ENCODE assay signal across 8 cellular contexts in genomic region chr9:32550609-32551490, GRCh38. TPM values are rescaled to one million over a fixed set of nuclear protein-coding genes. Genes with fewer than 3 reads are reported as not detected.
DNase-seq lines count a peak whose midpoint lies in the region; ATAC-seq and TF ChIP-seq lines count a peak whose summit lies in the region.

No MANE protein-coding gene starts in this region.

- 0 to 1% methylated on average over 24 to 75 of the region's 75 CpGs for WGBS in lower leg skin, 2 donors

- peak overlapping the region; percentile 98 to 100 (median 99) for H3K27ac Mint-ChIP-seq in CD4-positive, CD25-positive, alpha-beta regulatory T cell
- H3K27ac Mint-ChIP-seq in activated CD4-positive, alpha-beta memory T cell treated with anti-CD3 and anti-CD28 coated beads for 36 hours = peak overlapping the region; percentile 100

- H3K36me3 ChIP-seq in CD4-positive, CD25-positive, alpha-beta regulatory T cell (ENCODE audit: control insufficient read depth, insufficient read depth, low read length) = no peaks in the 10 kb centered on the region

- H3K36me3 Mint-ChIP-seq in CD4-positive, CD25-positive, alpha-beta regulatory T cell = peaks cover 9% of the 10 kb centered on the region
- H3K36me3 Mint-ChIP-seq in activated CD4-positive, alpha-beta memory T cell treated with anti-CD3 and anti-CD28 coated beads for 36 hours = peaks cover 32% of the 10 kb centered on the region

- peak overlapping the region; percentile 92 to 99 (median 94) for H3K4me3 Mint-ChIP-seq in CD4-positive, CD25-positive, alpha-beta regulatory T cell
- H3K4me3 Mint-ChIP-seq in activated CD4-positive, alpha-beta memory T cell treated with anti-CD3 and anti-CD28 coated beads for 36 hours = peak overlapping the region; percentile 99

- ATAC-seq in CD4-positive, CD25-positive, alpha-beta regulatory T cell (ENCODE audit: low read depth in 2 of 2) = peak; percentile 82 to 83
- peak; percentile 59 for ATAC-seq in GM19438 (IDR thresholded peaks at IDR 0.05; ENCODE audit: low read depth, unreplicated experiment)
- ATAC-seq in HG03571 (IDR thresholded peaks at IDR 0.05; ENCODE audit: unreplicated experiment) = peak; percentile 66

- H3K4me3 ChIP-seq in CD4-positive, CD25-positive, alpha-beta regulatory T cell (ENCODE audit: low read depth, low read length) = peak overlapping the region; percentile 99
- peak overlapping the region; percentile 58 to 99 (median 89) for H3K4me3 ChIP-seq in dorsolateral prefrontal cortex
- H3K4me3 ChIP-seq in lower leg skin (ENCODE audit: low read depth, poor library complexity, severe bottlenecking) = peak overlapping the region; percentile 66

- H3K4me1 Mint-ChIP-seq in CD4-positive, CD25-positive, alpha-beta regulatory T cell = peaks cover 18 to 75% (median 51%) of the 10 kb centered on the region in 4 donors
- peaks cover 48% of the 10 kb centered on the region for H3K4me1 Mint-ChIP-seq in activated CD4-positive, alpha-beta memory T cell treated with anti-CD3 and anti-CD28 coated beads for 36 hours (ENCODE audit: low read depth)

- no peaks in the 10 kb centered on the region for H3K27me3 ChIP-seq in CD4-positive, CD25-positive, alpha-beta regulatory T cell (ENCODE audit: control insufficient read depth, insufficient read depth, low read length)
- no peaks in the 10 kb centered on the region for H3K27me3 ChIP-seq in dorsolateral prefrontal cortex

- intact Hi-C loops in activated CD4-positive, alpha-beta memory T cell treated with anti-CD3 and anti-CD28 coated beads for 36 hours (cut with micrococcal nuclease) = loop anchor here (1.0 to 10.0 kb wide), 6 partner anchors 25 to 714 kb away; partner anchors contain the start of genes ACO1, B4GALT1, BAG1 and CHMP5
- intact Hi-C loops in dorsolateral prefrontal cortex (cut with DNase I) = loop anchor here (2.0 kb wide), 2 partner anchors 22 to 24 kb away; partner anchors contain the start of genes RIGI (in 2 of the 2) and NDUFB6 (in 1 of the 2)
- intact Hi-C loops in lower leg skin (cut with DNase I; ENCODE audit: low total_unique reads) = no loop called here

- no peaks in the 10 kb centered on the region for H3K9me3 ChIP-seq in CD4-positive, CD25-positive, alpha-beta regulatory T cell (ENCODE audit: control insufficient read depth in 2 of 2, low read length in 2 of 2)

- peak; percentile 95 to 98 (median 96) for DNase-seq in CD4-positive, CD25-positive, alpha-beta regulatory T cell
- DNase-seq in NCI-H774 (lab: John Stamatoyannopoulos, UW) (peak; percentile 86), dorsolateral prefrontal cortex (peak; percentile 90 to 96 (median 94)), lower leg skin (ENCODE audit: low spot score in 2 of 2) (peak; percentile 89 to 98)
- DNase-seq in activated CD4-positive, alpha-beta memory T cell treated with anti-CD3 and anti-CD28 coated beads for 36 hours = peak; percentile 95
- DNase-seq in stimulated activated CD4-positive, alpha-beta T cell treated with anti-CD3 and anti-CD28 coated beads, Interleukin-4, amount 100 ng/mL, for 48 hours (ENCODE audit: low read depth in 2 of 2) = peak; percentile 85 to 86

- H3K27ac ChIP-seq in CD4-positive, CD25-positive, alpha-beta regulatory T cell (ENCODE audit: insufficient read depth, low read length, poor library complexity, severe bottlenecking) = peak overlapping the region; percentile 95
- peak overlapping the region; percentile 84 to 100 (median 98) for H3K27ac ChIP-seq in dorsolateral prefrontal cortex

- H3K9me3 Mint-ChIP-seq in CD4-positive, CD25-positive, alpha-beta regulatory T cell = no peaks in the 10 kb centered on the region
- H3K9me3 Mint-ChIP-seq in activated CD4-positive, alpha-beta memory T cell treated with anti-CD3 and anti-CD28 coated beads for 36 hours = no peaks in the 10 kb centered on the region

- POLR2A ChIA-PET in activated CD4-positive, alpha-beta memory T cell treated with anti-CD3 and anti-CD28 coated beads for 36 hours (lab: Charles Lee) = interaction anchor here (1.6 to 3.6 kb wide), 4 partner anchors 21 to 166 kb away, joined by 4 to 31 read pairs (median 12); partner anchors contain the start of genes ACO1, NDUFB6 and RIGI

- no peaks in the 10 kb centered on the region for H3K27me3 Mint-ChIP-seq in CD4-positive, CD25-positive, alpha-beta regulatory T cell
- H3K27me3 Mint-ChIP-seq in activated CD4-positive, alpha-beta memory T cell treated with anti-CD3 and anti-CD28 coated beads for 36 hours = no peaks in the 10 kb centered on the region

- H3K4me1 ChIP-seq in CD4-positive, CD25-positive, alpha-beta regulatory T cell (ENCODE audit: control insufficient read depth, insufficient read depth, low read length, poor library complexity, severe bottlenecking) = peaks cover 32% of the 10 kb centered on the region

- peak in 35 of 56 donors; percentile 5 to 54 (median 30) for TF ChIP-seq CTCF in dorsolateral prefrontal cortex (IDR thresholded peaks at IDR 0.05 in 54 of 56, conservative IDR thresholded peaks at IDR 0.05 in 2 of 56; ENCODE audit: low read depth in 1 of 56, partially characterized antibody in 56 of 56)
- TF ChIP-seq CTCF in lower leg skin (IDR thresholded peaks at IDR 0.05) = no peak

- no peak for TF ChIP-seq POLR2A in lower leg skin (IDR thresholded peaks at IDR 0.05)

- CTCF ChIA-PET in activated CD4-positive, alpha-beta memory T cell treated with anti-CD3 and anti-CD28 coated beads for 36 hours (lab: Charles Lee) = interaction anchor here (0.8 to 7.9 kb wide), 8 partner anchors 13 to 175 kb away, joined by 3 to 62 read pairs (median 7); partner anchors contain the start of genes ACO1, NDUFB6 and RIGI

RNA-seq across cellular contexts. Expression of gene SMIM27, which starts 1.3 kb away (rescaled TPM):
- total RNA-seq in CD4-positive, CD25-positive, alpha-beta regulatory T cell = 30.8 TPM
- polyA plus RNA-seq in CD4-positive, CD25-positive, alpha-beta regulatory T cell = 100 to 1,000 TPM in 2 of 4 donors, 10 to 100 TPM in 2; 86.8 to 102 (median 100) TPM
- total RNA-seq in activated CD4-positive, alpha-beta memory T cell treated with anti-CD3 and anti-CD28 coated beads for 36 hours = 10 to 100 TPM; 18.5 to 19.5 TPM
- total RNA-seq in dorsolateral prefrontal cortex (10 to 100 TPM in 111 of 120 experiments, 1 to 10 TPM in 9; 4.8 to 33.1 (median 14.8) TPM), lower leg skin (1 to 10 TPM; 4.2 to 9.5 (median 7.0) TPM)

RNA-seq across cellular contexts. Expression of gene TOPORS, which starts 1.5 kb away (rescaled TPM):
- 29.8 TPM for total RNA-seq in CD4-positive, CD25-positive, alpha-beta regulatory T cell
- polyA plus RNA-seq in CD4-positive, CD25-positive, alpha-beta regulatory T cell = 10 to 100 TPM; 26.9 to 29.8 (median 28.2) TPM
- 10 to 100 TPM; 14.8 to 15.4 TPM for total RNA-seq in activated CD4-positive, alpha-beta memory T cell treated with anti-CD3 and anti-CD28 coated beads for 36 hours
- total RNA-seq in dorsolateral prefrontal cortex (10 to 100 TPM; 11.8 to 20.3 (median 15.2) TPM), lower leg skin (10 to 100 TPM; 18.1 to 21.5 (median 18.3) TPM)

RNA-seq across cellular contexts. Expression of gene NDUFB6, which starts 22.1 kb away (rescaled TPM):
- 19.6 TPM for total RNA-seq in CD4-positive, CD25-positive, alpha-beta regulatory T cell
- 100 to 1,000 TPM in 1 of 4 donors, 10 to 100 TPM in 3; 71.4 to 109 (median 80.4) TPM for polyA plus RNA-seq in CD4-positive, CD25-positive, alpha-beta regulatory T cell
- 10 to 100 TPM; 75.7 to 77.1 TPM for total RNA-seq in activated CD4-positive, alpha-beta memory T cell treated with anti-CD3 and anti-CD28 coated beads for 36 hours
- total RNA-seq in dorsolateral prefrontal cortex (10 to 100 TPM; 21.1 to 76.9 (median 49.9) TPM), lower leg skin (10 to 100 TPM; 24.5 to 34.5 (median 26.4) TPM)

RNA-seq across cellular contexts. Expression of gene RIGI, which starts 24.9 kb away (rescaled TPM):
- total RNA-seq in CD4-positive, CD25-positive, alpha-beta regulatory T cell = 21.1 TPM
- polyA plus RNA-seq in CD4-positive, CD25-positive, alpha-beta regulatory T cell = 10 to 100 TPM; 18.3 to 25.3 (median 20.9) TPM
- total RNA-seq in activated CD4-positive, alpha-beta memory T cell treated with anti-CD3 and anti-CD28 coated beads for 36 hours = 10 to 100 TPM; 10.6 to 11.7 TPM
- total RNA-seq in dorsolateral prefrontal cortex = 10 to 100 TPM in 8 of 120 experiments, 1 to 10 TPM in 112; 4.1 to 28.6 (median 7.2) TPM
- total RNA-seq in lower leg skin = 10 to 100 TPM in 1 of 4 donors, 1 to 10 TPM in 3; 5.0 to 12.0 (median 7.1) TPM

Comparison
In these comparisons a context has a peak if more than half of its experiments do, and no peak if none do; other contexts are left out.
1. Peak in every context shown above with its lines: DNase-seq, ATAC-seq, H3K4me3 ChIP-seq and H3K27ac ChIP-seq.
2. CTCF ChIP-seq: peak in dorsolateral prefrontal cortex (35 of 56); none in lower leg skin (0 of 3).